11 cellular contexts compared by ENCODE assay signal in the genomic region with DNA sequence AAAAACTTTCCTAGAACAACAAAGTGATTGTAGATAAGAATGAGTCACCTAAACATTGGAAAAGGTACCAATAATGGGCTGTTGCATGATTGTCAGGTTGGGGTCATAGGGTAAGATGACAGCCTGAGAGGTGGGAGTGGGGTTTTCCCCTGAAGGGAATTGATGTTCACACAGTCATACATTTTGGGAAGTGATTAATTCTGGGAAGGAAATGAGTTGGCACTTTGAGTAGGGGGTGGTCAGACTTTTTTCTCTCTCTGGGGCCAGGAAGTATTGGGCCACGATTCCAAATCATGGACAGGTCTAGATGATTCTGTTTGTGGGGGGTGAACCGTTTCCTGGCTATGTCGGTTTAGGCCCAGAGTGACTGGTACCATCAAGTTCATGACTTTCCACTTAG. TPM values are rescaled to one million over a fixed set of nuclear protein-coding genes. Genes with fewer than 3 reads are reported as not detected.
DNase-seq lines count a peak whose midpoint lies in the region; ATAC-seq and TF ChIP-seq lines count a peak whose summit lies in the region.
"Had no signal": no experiment of that assay in that cellular context is flagged by ENCODE, and none has a peak within 500 bp of the region (broad histone marks: within the 10 kb centered on the region; RNA-seq: fewer than 3 reads in every experiment).

No MANE protein-coding gene starts in this region.

- H3K27me3 ChIP-seq in PC-3 (ENCODE audit: low read length), result no peaks in the 10 kb centered on the region
- no peaks in the 10 kb centered on the region for H3K27me3 ChIP-seq in brain microvascular endothelial cell (replicated peaks)
- H3K27me3 ChIP-seq: tibial nerve had no signal

- intact Hi-C loops in PC-3 (cut with micrococcal nuclease), result no loop called here

- peak; percentile 39 to 50 for ATAC-seq in activated CD4-positive, CD25-positive, alpha-beta regulatory T cell treated with anti-CD3 and anti-CD28 coated beads, Interleukin-2, amount 50 U/mL, for 24 hours
- ATAC-seq in PC-3, result peak; percentile 54
- ATAC-seq in HG03039 (IDR thresholded peaks at IDR 0.05; ENCODE audit: unreplicated experiment), result no peak
- no peak for ATAC-seq in HG03378 (IDR thresholded peaks at IDR 0.05; ENCODE audit: unreplicated experiment)
- ATAC-seq: Right ventricle myocardium inferior had no signal

- no TSS peak for BruUV-seq in PC-3 (replicated peaks; lab: Mats Ljungman, UMichigan)

- no peaks in the 10 kb centered on the region for H3K79me2 ChIP-seq in PC-3 (ENCODE audit: low read length)

- POLR2A ChIA-PET in PC-3 (lab: Charles Lee; ENCODE audit: unreplicated experiment), result no interaction called here

- TF ChIP-seq CTCF in PC-3 (conservative IDR thresholded peaks at IDR 0.05; ENCODE audit: low read depth, low read length), result no peak
- TF ChIP-seq CTCF in brain microvascular endothelial cell (IDR thresholded peaks at IDR 0.05; ENCODE audit: low read depth, low read length, missing control alignments), result no peak

- no peak for DNase-seq in activated CD4-positive, CD25-positive, alpha-beta regulatory T cell (lab: John Stamatoyannopoulos, UW)
- DNase-seq in PC-3 (peak; percentile 76), brain microvascular endothelial cell (no peak), renal cortical epithelial cell (ENCODE audit: low read depth) (peak; percentile 59), DMS153 treated with DMSO at 0.1 percent for 48 hours (lab: John Stamatoyannopoulos, UW; ENCODE audit: unreplicated experiment) (no peak)
- DNase-seq: NCI-H1694 treated with DMSO at 0.1 percent for 48 hours had no signal

- peak overlapping the region; percentile 55 for H3K9ac ChIP-seq in PC-3 (ENCODE audit: low read length)

- peaks cover 42% of the 10 kb centered on the region for H3K4me1 ChIP-seq in PC-3 (ENCODE audit: insufficient read depth, low read length)

- H3K9me2 ChIP-seq in PC-3 (replicated peaks; ENCODE audit: low read length), result no peaks in the 10 kb centered on the region

- peak overlapping the region; percentile 89 for H3K27ac ChIP-seq in PC-3 (ENCODE audit: low read length)
- H3K27ac ChIP-seq in brain microvascular endothelial cell, result peak overlapping the region; percentile 94
- H3K27ac ChIP-seq: tibial nerve had no signal

- H3K4me3 ChIP-seq in PC-3 (ENCODE audit: low read length) (no peak overlapping the region), brain microvascular endothelial cell (ENCODE audit: low read depth, low read length) (no peak overlapping the region)
- H3K4me3 ChIP-seq: tibial nerve had no signal

- H3K4me2 ChIP-seq in PC-3 (ENCODE audit: low read length), result 0 out of 2 replicates have a peak overlapping the region, but pooled peaks have one; percentile 43

- H3F3A ChIP-seq in PC-3 (ENCODE audit: low read length, unreplicated experiment), result no peaks in the 10 kb centered on the region

- CTCF ChIA-PET in PC-3 (lab: Charles Lee), result no interaction called here

- in situ Hi-C loops in brain microvascular endothelial cell (cut with HindIII; ENCODE audit: low pct_ligation_motif_present, low sequenced_read_pairs), result no loop called here

- no peaks in the 10 kb centered on the region for H3K36me3 ChIP-seq in PC-3 (ENCODE audit: low read depth, low read length)
- H3K36me3 ChIP-seq in brain microvascular endothelial cell (replicated peaks), result no peaks in the 10 kb centered on the region
- H3K36me3 ChIP-seq: tibial nerve had no signal

- H2AFZ ChIP-seq in PC-3 (ENCODE audit: low read length), result no peak overlapping the region

- no peaks in the 10 kb centered on the region for H3K9me3 ChIP-seq in PC-3 (ENCODE audit: low read length)

- no peaks in the 10 kb centered on the region for H4K20me1 ChIP-seq in PC-3 (ENCODE audit: low read length)

RNA-seq across cellular contexts. Expression of gene TNFSF8, which starts 36.8 kb away (rescaled TPM):
- total RNA-seq in PC-3 (2014; rRNA removed), result not detected in 2 replicates
- not detected in 2 replicates for total RNA-seq in renal cortical epithelial cell

Comparison
In these comparisons a context has a peak if more than half of its experiments do, and no peak if none do; other contexts are left out.
1. ATAC-seq: peak in activated CD4-positive, CD25-positive, alpha-beta regulatory T cell treated with anti-CD3 and anti-CD28 coated beads, Interleukin-2, amount 50 U/mL, for 24 hours (2 of 2) and PC-3 (single experiment); none in HG03039 (single experiment) and HG03378 (single experiment).
2. DNase-seq: peak in PC-3 (single experiment) and renal cortical epithelial cell (single experiment); none in activated CD4-positive, CD25-positive, alpha-beta regulatory T cell (0 of 4), brain microvascular endothelial cell (single experiment) and DMS153 treated with DMSO at 0.1 percent for 48 hours (single experiment).